In genomic region chr11:34267440-34267839, GRCh38 we compare ENCODE assay signal across 19 cellular contexts.
A peak's percentile ranks its signal among the peaks of the same experiment; 100 is the strongest.
DNase-seq lines count a peak whose midpoint lies in the region; ATAC-seq and TF ChIP-seq lines count a peak whose summit lies in the region.
"Had no signal": no experiment of that assay in that cellular context is flagged by ENCODE, and none has a peak within 500 bp of the region (broad histone marks: within the 10 kb centered on the region; RNA-seq: fewer than 3 reads in every experiment).

No MANE protein-coding gene starts in this region.

- no peak for DNase-seq in esophagus muscularis mucosa (ENCODE audit: extremely low spot score)
- no peak for DNase-seq in stomach
- DNase-seq in glomerular visceral epithelial cell (ENCODE audit: extremely low spot score), result no peak
- no peak for DNase-seq in stimulated activated effector memory CD8-positive, alpha-beta T cell treated with anti-CD3 and anti-CD28 coated beads, Interleukin-12 subunit alpha, Interleukin-12 subunit beta, amount 100 ng/mL, for 72 hours (ENCODE audit: low spot score in 2 of 2)
- DNase-seq: activated CD4-positive, alpha-beta T cell treated with anti-CD3 and anti-CD28 coated beads for 36 hours; activated effector memory CD4-positive, alpha-beta T cell treated with anti-CD3 and anti-CD28 coated beads, Interleukin-2, amount 50 U/mL, for 16 hours; amniotic stem cell; COR-L47; H9; NCI-H2081; NCI-H524; retina; stimulated activated CD4-positive, alpha-beta T cell treated with anti-CD3 and anti-CD28 coated beads, Interleukin-15, amount 100 ng/mL, for 24 hours had no signal

- peaks cover 0 to 26% (median 0%) of the 10 kb centered on the region in 11 experiments; a peak in 5 of 22 replicates for H4K20me1 ChIP-seq in BLaER1 treated with 17β-estradiol and CSF1 and Interleukin-3, amounts not matched to agents 10 nM and 100 nM
- no peaks in the 10 kb centered on the region for H4K20me1 ChIP-seq in OCI-LY3 (ENCODE audit: insufficient read depth, low read length)

- H3K4me3 ChIP-seq in BLaER1 treated with 17β-estradiol and CSF1 and Interleukin-3, amounts not matched to agents 10 nM and 100 nM, result no peak overlapping the region
- peak overlapping the region; percentile 22; the same call in 1 of the 2 replicates for H3K4me3 ChIP-seq in OCI-LY3 (ENCODE audit: low read length)
- H3K4me3 ChIP-seq in esophagus muscularis mucosa, result no peak overlapping the region
- no peak overlapping the region for H3K4me3 ChIP-seq in stomach

- no peaks in the 10 kb centered on the region for H3K9me3 ChIP-seq in BLaER1 treated with 17β-estradiol and CSF1 and Interleukin-3, amounts not matched to agents 10 nM and 100 nM (replicated peaks in 1 of 11)
- H3K9me3 ChIP-seq in OCI-LY3 (ENCODE audit: insufficient read depth, low read length) (no peaks in the 10 kb centered on the region), esophagus muscularis mucosa (no peaks in the 10 kb centered on the region), stomach (no peaks in the 10 kb centered on the region)
- H3K9me3 ChIP-seq: neutrophil had no signal

- no peak overlapping the region for H3K27ac Mint-ChIP-seq in stimulated activated effector memory CD8-positive, alpha-beta T cell treated with anti-CD3 and anti-CD28 coated beads, Interleukin-12 subunit alpha, Interleukin-12 subunit beta, amount 100 ng/mL, for 72 hours
- H3K27ac Mint-ChIP-seq: activated CD4-positive, alpha-beta T cell treated with anti-CD3 and anti-CD28 coated beads for 36 hours; H9; stimulated activated memory B cell treated with anti-CD40 and anti-IgM and Interleukin-4, amounts not matched to agents 10 μg/mL and 1 μg/mL and 100 μg/mL, for 72 hours had no signal

- WGBS in esophagus muscularis mucosa, result 64% methylated on average over 3 of the region's 3 CpGs
- WGBS in stomach, 5 donors, result 52 to 65% (median 61%) methylated on average over 3 of the region's 3 CpGs

- no peak for TF ChIP-seq POLR2A in esophagus muscularis mucosa (IDR thresholded peaks at IDR 0.05; ENCODE audit: low read depth)
- TF ChIP-seq POLR2A in stomach (IDR thresholded peaks at IDR 0.05), result no peak

- peaks cover 20% of the 10 kb centered on the region; the same call in 1 of the 2 replicates for H3K79me2 ChIP-seq in OCI-LY3 (ENCODE audit: low read length)

- H3K9ac ChIP-seq in BLaER1 treated with 17β-estradiol and CSF1 and Interleukin-3, amounts not matched to agents 10 nM and 100 nM, result no peak overlapping the region
- no peak overlapping the region for H3K9ac ChIP-seq in OCI-LY3 (ENCODE audit: low read length)

- no peak overlapping the region for H3K4me3 Mint-ChIP-seq in stimulated activated effector memory CD8-positive, alpha-beta T cell treated with anti-CD3 and anti-CD28 coated beads, Interleukin-12 subunit alpha, Interleukin-12 subunit beta, amount 100 ng/mL, for 72 hours
- H3K4me3 Mint-ChIP-seq: activated CD4-positive, alpha-beta T cell treated with anti-CD3 and anti-CD28 coated beads for 36 hours; H9; stimulated activated memory B cell treated with anti-CD40 and anti-IgM and Interleukin-4, amounts not matched to agents 10 μg/mL and 1 μg/mL and 100 μg/mL, for 72 hours had no signal

- H3K36me3 Mint-ChIP-seq in stimulated activated effector memory CD8-positive, alpha-beta T cell treated with anti-CD3 and anti-CD28 coated beads, Interleukin-12 subunit alpha, Interleukin-12 subunit beta, amount 100 ng/mL, for 72 hours, result no peaks in the 10 kb centered on the region
- H3K36me3 Mint-ChIP-seq: stimulated activated memory B cell treated with anti-CD40 and anti-IgM and Interleukin-4, amounts not matched to agents 10 μg/mL and 1 μg/mL and 100 μg/mL, for 72 hours had no signal

- H3K4me1 Mint-ChIP-seq in stimulated activated effector memory CD8-positive, alpha-beta T cell treated with anti-CD3 and anti-CD28 coated beads, Interleukin-12 subunit alpha, Interleukin-12 subunit beta, amount 100 ng/mL, for 72 hours, result peaks cover 5% of the 10 kb centered on the region

- no peak for TF ChIP-seq EP300 in esophagus muscularis mucosa (IDR thresholded peaks at IDR 0.05)
- no peak for TF ChIP-seq EP300 in stomach (IDR thresholded peaks at IDR 0.05)

- no peaks in the 10 kb centered on the region for H3K36me3 ChIP-seq in BLaER1 treated with 17β-estradiol and CSF1 and Interleukin-3, amounts not matched to agents 10 nM and 100 nM
- H3K36me3 ChIP-seq in OCI-LY3 (replicated peaks; ENCODE audit: low read depth, low read length), result no peaks in the 10 kb centered on the region
- no peaks in the 10 kb centered on the region for H3K36me3 ChIP-seq in esophagus muscularis mucosa
- no peaks in the 10 kb centered on the region for H3K36me3 ChIP-seq in stomach
- H3K36me3 ChIP-seq: neutrophil had no signal

- H3K27me3 ChIP-seq in BLaER1 treated with 17β-estradiol and CSF1 and Interleukin-3, amounts not matched to agents 10 nM and 100 nM, result peaks cover 0 to 18% (median 0%) of the 10 kb centered on the region in 11 experiments; a peak in 2 of 22 replicates
- H3K27me3 ChIP-seq in OCI-LY3 (ENCODE audit: low read depth, low read length), result no peaks in the 10 kb centered on the region
- H3K27me3 ChIP-seq in esophagus muscularis mucosa, result no peaks in the 10 kb centered on the region
- H3K27me3 ChIP-seq in stomach, result no peaks in the 10 kb centered on the region
- H3K27me3 ChIP-seq: neutrophil had no signal

- peak overlapping the region in 2 of 11 experiments; percentile 24 to 38; a peak in 1 of 22 replicates for H3K27ac ChIP-seq in BLaER1 treated with 17β-estradiol and CSF1 and Interleukin-3, amounts not matched to agents 10 nM and 100 nM
- H3K27ac ChIP-seq in OCI-LY3 (ENCODE audit: low read length) (no peak overlapping the region), esophagus muscularis mucosa (replicated peaks in 1 of 4) (peak overlapping the region in 3 of 4 donors; percentile 52 to 59 (median 54)), stomach (peak overlapping the region in 3 of 5 donors; percentile 47 to 66 (median 65))
- H3K27ac ChIP-seq: neutrophil had no signal

- H3K4me2 ChIP-seq in BLaER1 treated with 17β-estradiol and CSF1 and Interleukin-3, amounts not matched to agents 10 nM and 100 nM, result peak overlapping the region; percentile 44 to 92 (median 86)
- H3K4me2 ChIP-seq in OCI-LY3 (ENCODE audit: low read length), result peak overlapping the region; percentile 60

- H3K9me3 Mint-ChIP-seq in stimulated activated effector memory CD8-positive, alpha-beta T cell treated with anti-CD3 and anti-CD28 coated beads, Interleukin-12 subunit alpha, Interleukin-12 subunit beta, amount 100 ng/mL, for 72 hours, result no peaks in the 10 kb centered on the region
- H3K9me3 Mint-ChIP-seq: H9; stimulated activated memory B cell treated with anti-CD40 and anti-IgM and Interleukin-4, amounts not matched to agents 10 μg/mL and 1 μg/mL and 100 μg/mL, for 72 hours had no signal

- peak overlapping the region; percentile 31; the same call in 1 of the 2 replicates for H2AFZ ChIP-seq in OCI-LY3 (ENCODE audit: low read depth, low read length)

- no peak for ATAC-seq in GM21619 (IDR thresholded peaks at IDR 0.05; ENCODE audit: unreplicated experiment)
- ATAC-seq in GM18520 (IDR thresholded peaks at IDR 0.05; ENCODE audit: unreplicated experiment), result no peak
- no peak for ATAC-seq in stimulated activated effector memory CD8-positive, alpha-beta T cell treated with anti-CD3 and anti-CD28 coated beads, Interleukin-12 subunit alpha, Interleukin-12 subunit beta, amount 100 ng/mL, for 72 hours
- ATAC-seq: activated CD4-positive, alpha-beta T cell treated with anti-CD3 and anti-CD28 coated beads for 36 hours; stimulated activated memory B cell treated with anti-CD40 and anti-IgM and Interleukin-4, amounts not matched to agents 10 μg/mL and 1 μg/mL and 100 μg/mL, for 72 hours had no signal

- TF ChIP-seq CTCF in OCI-LY3 (IDR thresholded peaks at IDR 0.05; ENCODE audit: low read depth, low read length), result no peak
- no peak for TF ChIP-seq CTCF in esophagus muscularis mucosa (IDR thresholded peaks at IDR 0.05)
- no peak for TF ChIP-seq CTCF in stomach (IDR thresholded peaks at IDR 0.05)

- peaks cover 35 to 68% (median 50%) of the 10 kb centered on the region in 10 experiments for H3K4me1 ChIP-seq in BLaER1 treated with 17β-estradiol and CSF1 and Interleukin-3, amounts not matched to agents 10 nM and 100 nM
- H3K4me1 ChIP-seq in OCI-LY3 (ENCODE audit: low read length), result peaks cover 25% of the 10 kb centered on the region
- peaks cover 9 to 43% (median 35%) of the 10 kb centered on the region in 4 donors for H3K4me1 ChIP-seq in esophagus muscularis mucosa
- peaks cover 0 to 32% (median 19%) of the 10 kb centered on the region in 4 donors for H3K4me1 ChIP-seq in stomach

- intact Hi-C loops in esophagus muscularis mucosa (cut with DNase I) (loop anchor here (10.0 kb wide), 1 partner anchor 77 kb away; no protein-coding TSS in a partner anchor), stomach (cut with DNase I; ENCODE audit: low total_unique reads) (no loop called here)
